In genomic region chr22:23913306-23913660, GRCh38 we compare ENCODE assay signal across 8 cellular contexts. TPM values are rescaled to one million over a fixed set of nuclear protein-coding genes. Genes with fewer than 3 reads are reported as not detected.
DNase-seq lines count a peak whose midpoint lies in the region; ATAC-seq and TF ChIP-seq lines count a peak whose summit lies in the region.

No MANE protein-coding gene starts in this region.

- H3K27me3 ChIP-seq in cardiac muscle cell: no peaks in the 10 kb centered on the region
- H3K27me3 ChIP-seq in smooth muscle cell (ENCODE audit: low read depth): no peaks in the 10 kb centered on the region

- no peaks in the 10 kb centered on the region for H4K20me1 ChIP-seq in smooth muscle cell (ENCODE audit: low read depth)

- peak overlapping the region; percentile 69 for H3K9ac ChIP-seq in smooth muscle cell (ENCODE audit: low read depth)

- H3K27me3 Mint-ChIP-seq in T-cell: peaks cover 0 to 2% of the 10 kb centered on the region in 2 donors

- no peaks in the 10 kb centered on the region for H3K36me3 Mint-ChIP-seq in T-cell

- no peak overlapping the region for H2AFZ ChIP-seq in smooth muscle cell (ENCODE audit: low read depth)

- H3K9me3 ChIP-seq in cardiac muscle cell (ENCODE audit: low read depth) (no peaks in the 10 kb centered on the region), smooth muscle cell (replicated peaks; ENCODE audit: low read depth) (no peaks in the 10 kb centered on the region)

- peaks cover 8% of the 10 kb centered on the region for H3K79me2 ChIP-seq in smooth muscle cell (ENCODE audit: low read depth)

- H3K9me3 Mint-ChIP-seq in T-cell: no peaks in the 10 kb centered on the region

- peak overlapping the region; percentile 88 to 94 (median 93) for H3K4me3 Mint-ChIP-seq in T-cell

- WGBS in smooth muscle cell (ENCODE audit: low lambda C conversion rate): 33% methylated on average over 1 of the region's 1 CpG

- intact Hi-C loops in left ventricle myocardium superior (cut with micrococcal nuclease) (no loop called here), posterior vena cava (cut with DNase I) (no loop called here)

- peak overlapping the region; percentile 93 to 97 for H3K27ac Mint-ChIP-seq in T-cell

- no peaks in the 10 kb centered on the region for H3K4me1 ChIP-seq in cardiac muscle cell (ENCODE audit: low read depth)
- peaks cover 6% of the 10 kb centered on the region for H3K4me1 ChIP-seq in smooth muscle cell (ENCODE audit: low read depth)

- peak overlapping the region; percentile 90 for H3K4me2 ChIP-seq in smooth muscle cell

- H3K4me3 ChIP-seq in cardiac muscle cell (peak overlapping the region; percentile 27), fibroblast of the aortic adventitia (ENCODE audit: low read depth, low read length) (peak overlapping the region; percentile 78), smooth muscle cell (peak overlapping the region; percentile 61)

- H3K27ac ChIP-seq in cardiac muscle cell (peak overlapping the region; percentile 67), smooth muscle cell (ENCODE audit: low read depth) (peak overlapping the region; percentile 71)

- peaks cover 11 to 22% (median 16%) of the 10 kb centered on the region in 3 donors for H3K4me1 Mint-ChIP-seq in T-cell

- H3K36me3 ChIP-seq in cardiac muscle cell: no peaks in the 10 kb centered on the region
- no peaks in the 10 kb centered on the region for H3K36me3 ChIP-seq in smooth muscle cell (ENCODE audit: low read depth)

- CTCF ChIA-PET in T-cell (lab: Charles Lee): interaction anchor here in 1 of 2 donors (1.6 kb wide), 1 partner anchor 19 kb away, joined by 14 read pairs; the partner anchor contains the start of gene MIF

- TF ChIP-seq CTCF in cardiac muscle cell (IDR thresholded peaks at IDR 0.05; ENCODE audit: low read depth, low read length) (no peak), fibroblast of the aortic adventitia (IDR thresholded peaks at IDR 0.05; ENCODE audit: insufficient read depth, low read length) (no peak), smooth muscle cell (IDR thresholded peaks at IDR 0.05; ENCODE audit: borderline replicate concordance, insufficient read depth, poor library complexity, severe bottlenecking) (no peak)

- POLR2A ChIA-PET in T-cell (lab: Charles Lee): interaction anchor here (0.5 to 1.2 kb wide), 2 partner anchors 19 to 1150 kb away, joined by 5 to 12 read pairs; partner anchors contain the start of gene MIF (in 1 of the 2)

- ATAC-seq in left ventricle myocardium superior (no peak), T-cell (replicated peaks in 1 of 4) (peak in 1 of 4 experiments; percentile 0), GM21381 (IDR thresholded peaks at IDR 0.05; ENCODE audit: unreplicated experiment) (no peak), HG02678 (IDR thresholded peaks at IDR 0.05; ENCODE audit: unreplicated experiment) (no peak)

- no peak for DNase-seq in cardiac muscle cell (ENCODE audit: low read depth in 1 of 2, low spot score in 1 of 2)
- no peak for DNase-seq in left ventricle myocardium superior
- DNase-seq in T-cell: no peak
- DNase-seq in fibroblast of the aortic adventitia (ENCODE audit: low read depth): no peak
- DNase-seq in smooth muscle cell (lab: John Stamatoyannopoulos, UW; ENCODE audit: unreplicated experiment): no peak
- no peak for DNase-seq in posterior vena cava (ENCODE audit: low spot score)

- H3F3A ChIP-seq in smooth muscle cell (ENCODE audit: low read depth): peaks cover 13% of the 10 kb centered on the region

RNA-seq across cellular contexts. Expression of gene MIF, which starts 19.1 kb away (rescaled TPM):
- 855 and 1,357 TPM in 2 replicates for total RNA-seq in cardiac muscle cell
- polyA plus RNA-seq in cardiac muscle cell: 4,717 and 4,854 TPM in 2 replicates
- 270 TPM for total RNA-seq in left ventricle myocardium superior
- total RNA-seq in T-cell: 100 to 1,000 TPM; 182 to 334 (median 289) TPM
- total RNA-seq in fibroblast of the aortic adventitia (ENCODE audit: low replicate concordance): 27.3 and 160 TPM in 2 replicates
- 412 and 445 TPM in 2 replicates for total RNA-seq in smooth muscle cell
- 2,922 and 3,116 TPM in 2 replicates for polyA plus RNA-seq in smooth muscle cell
- total RNA-seq in posterior vena cava: 100 to 1,000 TPM; 385 to 448 TPM

RNA-seq across cellular contexts. Expression of gene GSTT2B, which starts 47.7 kb away (rescaled TPM):
- total RNA-seq in cardiac muscle cell (16.9 and 25.9 TPM in 2 replicates), left ventricle myocardium superior (3.2 TPM), T-cell (not detected), fibroblast of the aortic adventitia (ENCODE audit: low replicate concordance) (4.9 and 9.0 TPM in 2 replicates), smooth muscle cell (1.3 TPM in 1 of 2 replicates, not detected in the other), posterior vena cava (10 to 100 TPM in 1 of 2 donors, 1 to 10 TPM in 1; 5.6 to 13.1 TPM)
- polyA plus RNA-seq in cardiac muscle cell (28.8 and 42.8 TPM in 2 replicates), smooth muscle cell (2.0 and 4.8 TPM in 2 replicates)

RNA-seq across cellular contexts. Expression of gene DDTL, which starts 53.4 kb away (rescaled TPM):
- 3.5 and 6.6 TPM in 2 replicates for total RNA-seq in cardiac muscle cell
- 11.9 and 13.8 TPM in 2 replicates for polyA plus RNA-seq in cardiac muscle cell
- total RNA-seq in left ventricle myocardium superior: 1.6 TPM
- total RNA-seq in T-cell: 1 to 10 TPM in 4 of 5 donors, not detected in 1; 3.5 to 7.7 (median 3.9) TPM
- total RNA-seq in fibroblast of the aortic adventitia (ENCODE audit: low replicate concordance): 0.81 and 1.8 TPM in 2 replicates
- total RNA-seq in smooth muscle cell: not detected in 2 replicates
- polyA plus RNA-seq in smooth muscle cell: 0.24 and 1.2 TPM in 2 replicates
- 1 to 10 TPM in 1 of 2 donors, under 1 TPM in 1; 0.90 to 1.7 TPM for total RNA-seq in posterior vena cava

RNA-seq across cellular contexts. Expression of gene SLC2A11, which starts 55.6 kb away (rescaled TPM):
- total RNA-seq in cardiac muscle cell (27.3 and 28.5 TPM in 2 replicates), left ventricle myocardium superior (25.3 TPM), T-cell (10 to 100 TPM; 16.2 to 24.2 (median 18.6) TPM), fibroblast of the aortic adventitia (ENCODE audit: low replicate concordance) (11.4 and 11.9 TPM in 2 replicates), smooth muscle cell (1.5 and 9.5 TPM in 2 replicates), posterior vena cava (1 to 10 TPM; 4.9 to 7.4 TPM)
- polyA plus RNA-seq in cardiac muscle cell (34.2 and 37.9 TPM in 2 replicates), smooth muscle cell (3.5 and 6.3 TPM in 2 replicates)

Comparison
In these comparisons a context has a peak if more than half of its experiments do, and no peak if none do; other contexts are left out.
1. H3K4me3 ChIP-seq: peak in every context shown above with its lines; median percentile 78 in fibroblast of the aortic adventitia; 61 in smooth muscle cell; 27 in cardiac muscle cell.